28 cellular contexts compared by ENCODE assay signal in genomic region chr14:23052671-23053070, GRCh38. TPM values are rescaled to one million over a fixed set of nuclear protein-coding genes. Genes with fewer than 3 reads are reported as not detected.
"Had no signal": no experiment of that assay in that cellular context is flagged by ENCODE, and none has a peak within 500 bp of the region (broad histone marks: within the 10 kb centered on the region; RNA-seq: fewer than 3 reads in every experiment).

No MANE protein-coding gene starts in this region.

- H3K36me3 Mint-ChIP-seq: activated naive CD4-positive, alpha-beta T cell treated with anti-CD3 and anti-CD28 coated beads, Interleukin-2, amount 10 ng/mL, durations not matched to agents 7 days and 5 days; activated naive CD8-positive, alpha-beta T cell treated with anti-CD3 and anti-CD28 coated beads, Interleukin-2, amount 10 ng/mL, durations not matched to agents 7 days and 5 days; naive thymus-derived CD8-positive, alpha-beta T cell had no signal

- H3K27ac ChIP-seq: epithelial cell of prostate, gastrocnemius medialis, spleen, thoracic aorta, vagina had no signal

- H3K4me3 ChIP-seq: gastrocnemius medialis, spleen, thoracic aorta, vagina had no signal

- H3K27ac Mint-ChIP-seq: activated naive CD4-positive, alpha-beta T cell treated with anti-CD3 and anti-CD28 coated beads, Interleukin-2, amount 10 ng/mL, durations not matched to agents 7 days and 5 days; activated naive CD8-positive, alpha-beta T cell treated with anti-CD3 and anti-CD28 coated beads, Interleukin-2, amount 10 ng/mL, durations not matched to agents 7 days and 5 days; activated T-cell treated with anti-CD3 and anti-CD28 coated beads, Interleukin-2, amount 50 U/mL, for 24 hours; dendritic cell treated with granulocyte-macrophage colony-stimulating factor and Interleukin-4, amounts not matched to agents 40 ng/mL and 50 ng/mL, for 4 days; type B pancreatic cell had no signal

- ATAC-seq: activated CD4-positive, CD25-positive, alpha-beta regulatory T cell treated with anti-CD3 and anti-CD28 coated beads, Interleukin-2, amount 50 U/mL, for 24 hours; gastrocnemius medialis; left colon; naive thymus-derived CD8-positive, alpha-beta T cell had no signal

- H3K27me3 Mint-ChIP-seq: central memory CD8-positive, alpha-beta T cell; type B pancreatic cell had no signal

- H3K4me3 Mint-ChIP-seq: activated naive CD4-positive, alpha-beta T cell treated with anti-CD3 and anti-CD28 coated beads, Interleukin-2, amount 10 ng/mL, durations not matched to agents 7 days and 5 days; activated naive CD8-positive, alpha-beta T cell treated with anti-CD3 and anti-CD28 coated beads, Interleukin-2, amount 10 ng/mL, durations not matched to agents 7 days and 5 days; activated T-cell treated with anti-CD3 and anti-CD28 coated beads, Interleukin-2, amount 50 U/mL, for 24 hours; central memory CD8-positive, alpha-beta T cell; dendritic cell treated with granulocyte-macrophage colony-stimulating factor and Interleukin-4, amounts not matched to agents 40 ng/mL and 50 ng/mL, for 4 days; naive thymus-derived CD8-positive, alpha-beta T cell; type B pancreatic cell had no signal

- H3K36me3 ChIP-seq: gastrocnemius medialis, spleen, thoracic aorta, vagina had no signal

- H3K9me3 ChIP-seq: gastrocnemius medialis, spleen, thoracic aorta, vagina had no signal

- H3K9me3 Mint-ChIP-seq: activated naive CD4-positive, alpha-beta T cell treated with anti-CD3 and anti-CD28 coated beads, Interleukin-2, amount 10 ng/mL, durations not matched to agents 7 days and 5 days; activated naive CD8-positive, alpha-beta T cell treated with anti-CD3 and anti-CD28 coated beads, Interleukin-2, amount 10 ng/mL, durations not matched to agents 7 days and 5 days; activated T-cell treated with anti-CD3 and anti-CD28 coated beads, Interleukin-2, amount 50 U/mL, for 24 hours; central memory CD8-positive, alpha-beta T cell; dendritic cell treated with granulocyte-macrophage colony-stimulating factor and Interleukin-4, amounts not matched to agents 40 ng/mL and 50 ng/mL, for 4 days; naive thymus-derived CD8-positive, alpha-beta T cell; type B pancreatic cell had no signal

- DNase-seq: activated CD4-positive, alpha-beta T cell treated with anti-CD3 and anti-CD28 coated beads for 48 hours; activated CD4-positive, alpha-beta T cell treated with anti-CD3 and anti-CD28 coated beads, Interleukin-2, amount 50 U/mL, for 48 hours; activated CD8-positive, alpha-beta memory T cell treated with anti-CD3 and anti-CD28 coated beads for 24 hours; activated CD8-positive, alpha-beta memory T cell treated with anti-CD3 and anti-CD28 coated beads, Interleukin-2, amount 50 U/mL, for 48 hours; activated gamma-delta T cell; activated naive CD4-positive, alpha-beta T cell treated with anti-CD3 and anti-CD28 coated beads, Interleukin-2, amount 10 ng/mL, durations not matched to agents 7 days and 5 days; activated naive CD8-positive, alpha-beta T cell treated with anti-CD3 and anti-CD28 coated beads, Interleukin-2, amount 10 ng/mL, durations not matched to agents 7 days and 5 days; activated T-cell treated with anti-CD3 and anti-CD28 coated beads, Interleukin-2, amount 50 U/mL, for 24 hours; gastrocnemius medialis; hippocampal formation; kidney; left colon; spleen; stimulated activated naive CD4-positive, alpha-beta T cell; T-helper 1 cell had no signal

- H3K27me3 ChIP-seq: gastrocnemius medialis, vagina had no signal

RNA-seq across cellular contexts. Expression of gene PSMB11, which starts 10.7 kb away (rescaled TPM):
- total RNA-seq: activated naive CD8-positive, alpha-beta T cell treated with anti-CD3 and anti-CD28 coated beads, Interleukin-2, amount 10 ng/mL, durations not matched to agents 7 days and 5 days; astrocyte; gastrocnemius medialis; kidney; left colon; liver; osteoblast; right cardiac atrium; spleen; subcutaneous adipose tissue; thoracic aorta; vagina had no signal
